ENCODE assay signal across 8 cellular contexts in genomic region chr2:206642075-206643025, GRCh38. TPM values are rescaled to one million over a fixed set of nuclear protein-coding genes. Genes with fewer than 3 reads are reported as not detected.
DNase-seq lines count a peak whose midpoint lies in the region; ATAC-seq and TF ChIP-seq lines count a peak whose summit lies in the region.

TSS of gene FAM237A (plus strand) at chr2:206642487. CDS start at chr2:206644237, 1,750 bp downstream.

- WGBS in H9 (ENCODE audit: extremely low coverage, insufficient read length, low lambda C conversion rate): no CpG with 5 or more reads among the region's 56 CpGs

- H3K56ac ChIP-seq in H9 (ENCODE audit: insufficient read length, low read depth, low read length): no peak within 1 kb of the TSS

- H3K36me3 Mint-ChIP-seq in H9 (ENCODE audit: insufficient read depth in 1 of 3, low read depth in 3 of 3) (no peaks in the 10 kb centered on the region), WTC11 (no peaks in the 10 kb centered on the region), HFFc6 (ENCODE audit: low read depth) (no peaks in the 10 kb centered on the region)

- intact Hi-C loops in left cardiac atrium (cut with DNase I): no loop called here

- H2BK120ac ChIP-seq in H9 (ENCODE audit: low read depth, low read length, poor library complexity, severe bottlenecking): no peak within 1 kb of the TSS

- no peak within 1 kb of the TSS for H4K91ac ChIP-seq in H9 (ENCODE audit: insufficient read length, low read depth, low read length)

- H3K27ac Mint-ChIP-seq in H9 (peak within 1 kb of the TSS in 1 of 3 experiments; percentile 18; a peak in 1 of 7 replicates), WTC11 (no peak within 1 kb of the TSS), HFFc6 (no peak within 1 kb of the TSS)

- no peak within 1 kb of the TSS for H3T11ph ChIP-seq in H9 (ENCODE audit: low read length)

- no peak within 1 kb of the TSS for H3K27ac ChIP-seq in H9 (ENCODE audit: insufficient read length, low read depth, low read length)

- TF ChIP-seq CTCF in AG09309 (IDR thresholded peaks at IDR 0.05; ENCODE audit: control insufficient read depth, insufficient read depth, low read depth, low read length, missing control alignments) (no peak), H9 (conservative IDR thresholded peaks at IDR 0.05) (no peak), WTC11 (IDR thresholded peaks at IDR 0.05) (no peak), HFFc6 (IDR thresholded peaks at IDR 0.05) (no peak)

- CTCF ChIA-PET in WTC11 (lab: Charles Lee): interaction anchor here (1.1 to 1.3 kb wide), 3 partner anchors 16 to 250 kb away, joined by 3 to 4 read pairs (median 3); no protein-coding TSS in a partner anchor

- H2BK12ac ChIP-seq in H9 (ENCODE audit: insufficient read length, low read depth, low read length): no peak within 1 kb of the TSS

- POLR2A ChIA-PET in WTC11 (lab: Charles Lee): interaction anchor here (0.6 kb wide), 1 partner anchor 44 kb away, joined by 3 read pairs; no protein-coding TSS in a partner anchor

- H3K27me3 ChIP-seq in H9 (ENCODE audit: insufficient read depth, low read length): peaks cover 19% of the 10 kb centered on the region; the same call in 1 of the 2 replicates

- H2AK5ac ChIP-seq in H9 (ENCODE audit: insufficient read length, low read length): no peak within 1 kb of the TSS

- H2BK5ac ChIP-seq in H9 (ENCODE audit: insufficient read length, low read length): no peak within 1 kb of the TSS

- peaks cover 9% of the 10 kb centered on the region for H3K23me2 ChIP-seq in H9 (ENCODE audit: insufficient read length, low read depth, low read length, poor library complexity, severe bottlenecking)

- no peaks in the 10 kb centered on the region for H4K20me1 ChIP-seq in H9 (ENCODE audit: control insufficient read depth, insufficient read depth, insufficient read length)

- H4K5ac ChIP-seq in H9 (ENCODE audit: insufficient read length, low read depth, low read length): no peak within 1 kb of the TSS

- H3K4me3 ChIP-seq in AG09309 (ENCODE audit: control insufficient read depth, low read depth, low read length) (no peak within 1 kb of the TSS), skeletal muscle cell (ENCODE audit: low read depth, low read length) (no peak within 1 kb of the TSS)

- no peak within 1 kb of the TSS for H3K4ac ChIP-seq in H9 (ENCODE audit: low read depth, low read length)

- peak within 1 kb of the TSS; percentile 71 to 88 for H3K4me3 Mint-ChIP-seq in H9
- H3K4me3 Mint-ChIP-seq in WTC11: peak within 1 kb of the TSS; percentile 83
- H3K4me3 Mint-ChIP-seq in HFFc6: no peak within 1 kb of the TSS

- ATAC-seq in WTC11: peak; percentile 81
- peak; percentile 41 to 49 for ATAC-seq in left cardiac atrium
- ATAC-seq in GM19397 (IDR thresholded peaks at IDR 0.05; ENCODE audit: unreplicated experiment): no peak
- ATAC-seq in HG02870 (IDR thresholded peaks at IDR 0.05; ENCODE audit: unreplicated experiment): no peak

- H3K14ac ChIP-seq in H9 (ENCODE audit: insufficient read depth, low read length): no peak within 1 kb of the TSS; the same call in 1 of the 2 replicates

- DNase-seq in AG09309 (ENCODE audit: low read depth) (peak; percentile 11), H9 (peak; percentile 61), WTC11 (ENCODE audit: low spot score) (peak; percentile 74), left cardiac atrium (peak; percentile 49), skeletal muscle cell (ENCODE audit: low read depth) (peak; percentile 13), HFFc6 (no peak)

- H3K4me1 Mint-ChIP-seq in H9 (peaks cover 0 to 9% of the 10 kb centered on the region in 2 experiments; a peak in 3 of 4 replicates), WTC11 (0 out of 2 replicates have a peak, but pooled peaks cover 3% of the 10 kb centered on the region), HFFc6 (ENCODE audit: low read depth) (no peaks in the 10 kb centered on the region)

- peak within 1 kb of the TSS; percentile 90 for H3K4me2 ChIP-seq in H9 (ENCODE audit: insufficient read depth, insufficient read length, low read length)

- H3K9me3 ChIP-seq in H9 (ENCODE audit: control insufficient read depth, low read depth, low read length): no peaks in the 10 kb centered on the region

- no peaks in the 10 kb centered on the region for H3K79me1 ChIP-seq in H9 (ENCODE audit: insufficient read depth, low read depth, low read length, poor library complexity, severe bottlenecking)

- H3K4me1 ChIP-seq in H9 (ENCODE audit: insufficient read depth, low read length): no peaks in the 10 kb centered on the region

- H2AFZ ChIP-seq in H9 (ENCODE audit: low read length): no peak within 1 kb of the TSS

- H3K9me3 Mint-ChIP-seq in H9 (no peaks in the 10 kb centered on the region), WTC11 (no peaks in the 10 kb centered on the region), HFFc6 (peaks cover 9% of the 10 kb centered on the region; the same call in 1 of the 2 replicates)

- H3K79me2 ChIP-seq in H9 (ENCODE audit: insufficient read depth, low read length): no peaks in the 10 kb centered on the region

- no peak within 1 kb of the TSS for H4K8ac ChIP-seq in H9 (replicated peaks; ENCODE audit: insufficient read length, low read depth, low read length)

- H2BK20ac ChIP-seq in H9 (ENCODE audit: low read depth, low read length, poor library complexity, severe bottlenecking): no peak within 1 kb of the TSS

- no peak within 1 kb of the TSS for H3K18ac ChIP-seq in H9 (ENCODE audit: insufficient read length, low read depth, low read length)

- no peak within 1 kb of the TSS for H3K9ac ChIP-seq in H9 (ENCODE audit: extremely low read depth, insufficient read length, low read length)

- H2BK15ac ChIP-seq in H9 (ENCODE audit: low read depth, low read length): no peak within 1 kb of the TSS; the same call in 1 of the 2 replicates

- H3K27me3 Mint-ChIP-seq in H9 (ENCODE audit: low read depth): peaks cover 19% of the 10 kb centered on the region
- peaks cover 15% of the 10 kb centered on the region for H3K27me3 Mint-ChIP-seq in WTC11 (ENCODE audit: low read depth)
- no peaks in the 10 kb centered on the region; the same call in 1 of the 2 replicates for H3K27me3 Mint-ChIP-seq in HFFc6 (ENCODE audit: insufficient read depth)

- no peak within 1 kb of the TSS for H3K23ac ChIP-seq in H9 (ENCODE audit: insufficient read length, low read depth, low read length)

TF ChIP-seq in WTC11, 78 proteins besides CTCF, POLR2A, EP300 and RAD21 (continues in another document):
- peak; percentile 39; the same call in 1 of the 2 replicates for TF ChIP-seq NFE2L1 (CRISPR knock-in tag; IDR thresholded peaks at IDR 0.05)
- TF ChIP-seq ZNF396 (CRISPR knock-in tag; IDR thresholded peaks at IDR 0.05; ENCODE audit: borderline replicate concordance): no peak
- no peak for TF ChIP-seq HMGA2 (CRISPR knock-in tag; IDR thresholded peaks at IDR 0.05)
- TF ChIP-seq ZNF416 (CRISPR knock-in tag; IDR thresholded peaks at IDR 0.05): no peak
- TF ChIP-seq E2F1 (CRISPR knock-in tag; IDR thresholded peaks at IDR 0.05): 0 out of 2 replicates have a peak, but pooled peaks have one; percentile 19
- no peak for TF ChIP-seq ELF4 (CRISPR knock-in tag; IDR thresholded peaks at IDR 0.05; ENCODE audit: low read depth)
- TF ChIP-seq CDX4 (CRISPR knock-in tag; IDR thresholded peaks at IDR 0.05; ENCODE audit: borderline replicate concordance): no peak
- TF ChIP-seq TEAD1 (CRISPR knock-in tag; IDR thresholded peaks at IDR 0.05): peak; percentile 74
- 0 out of 2 replicates have a peak, but pooled peaks have one; percentile 47 for TF ChIP-seq KAT7 (CRISPR knock-in tag; IDR thresholded peaks at IDR 0.05; ENCODE audit: borderline replicate concordance)
- TF ChIP-seq ZNF232 (CRISPR knock-in tag; IDR thresholded peaks at IDR 0.05): peak; percentile 38
- TF ChIP-seq USF1 (CRISPR knock-in tag; IDR thresholded peaks at IDR 0.05): peak; percentile 57; the same call in 1 of the 2 replicates
- TF ChIP-seq TP53 (CRISPR knock-in tag; IDR thresholded peaks at IDR 0.05): no peak
- no peak; the same call in 1 of the 2 replicates for TF ChIP-seq USF2 (CRISPR knock-in tag; IDR thresholded peaks at IDR 0.05)
- TF ChIP-seq ZNF317 (CRISPR knock-in tag; IDR thresholded peaks at IDR 0.05; ENCODE audit: borderline replicate concordance, low read depth): no peak
- no peak for TF ChIP-seq MYBL2 (CRISPR knock-in tag; IDR thresholded peaks at IDR 0.05)
- no peak for TF ChIP-seq SMAD4 (CRISPR knock-in tag; IDR thresholded peaks at IDR 0.05)
- TF ChIP-seq NFYB (CRISPR knock-in tag; conservative IDR thresholded peaks at IDR 0.05; ENCODE audit: low read depth): no peak; the same call in 1 of the 2 replicates

RNA-seq across cellular contexts. Expression of gene FAM237A, which starts in this region (rescaled TPM):
- not detected in 2 replicates for total RNA-seq in H9 (2021)
- not detected in 3 replicates for total RNA-seq in WTC11 (2021)
- not detected for total RNA-seq in left cardiac atrium
- not detected for total RNA-seq in HFFc6 (2021; fragmentation: NEBNext Ultra II Directional; extraction: Animal tissue kit (Norgen Biotek cat#: 25700))

Comparison
In these comparisons a context has a peak if more than half of its experiments do, and no peak if none do; other contexts are left out.
1. Peak in DNase-seq and H3K4me2 ChIP-seq in H9; RNA of the gene not detected or under 1 TPM.
2. Peak in DNase-seq and ATAC-seq in WTC11; RNA of the gene not detected or under 1 TPM.
3. Peak in DNase-seq and ATAC-seq in left cardiac atrium; RNA of the gene not detected or under 1 TPM.